ENCODE assay signal across 8 cellular contexts in the genomic region with DNA sequence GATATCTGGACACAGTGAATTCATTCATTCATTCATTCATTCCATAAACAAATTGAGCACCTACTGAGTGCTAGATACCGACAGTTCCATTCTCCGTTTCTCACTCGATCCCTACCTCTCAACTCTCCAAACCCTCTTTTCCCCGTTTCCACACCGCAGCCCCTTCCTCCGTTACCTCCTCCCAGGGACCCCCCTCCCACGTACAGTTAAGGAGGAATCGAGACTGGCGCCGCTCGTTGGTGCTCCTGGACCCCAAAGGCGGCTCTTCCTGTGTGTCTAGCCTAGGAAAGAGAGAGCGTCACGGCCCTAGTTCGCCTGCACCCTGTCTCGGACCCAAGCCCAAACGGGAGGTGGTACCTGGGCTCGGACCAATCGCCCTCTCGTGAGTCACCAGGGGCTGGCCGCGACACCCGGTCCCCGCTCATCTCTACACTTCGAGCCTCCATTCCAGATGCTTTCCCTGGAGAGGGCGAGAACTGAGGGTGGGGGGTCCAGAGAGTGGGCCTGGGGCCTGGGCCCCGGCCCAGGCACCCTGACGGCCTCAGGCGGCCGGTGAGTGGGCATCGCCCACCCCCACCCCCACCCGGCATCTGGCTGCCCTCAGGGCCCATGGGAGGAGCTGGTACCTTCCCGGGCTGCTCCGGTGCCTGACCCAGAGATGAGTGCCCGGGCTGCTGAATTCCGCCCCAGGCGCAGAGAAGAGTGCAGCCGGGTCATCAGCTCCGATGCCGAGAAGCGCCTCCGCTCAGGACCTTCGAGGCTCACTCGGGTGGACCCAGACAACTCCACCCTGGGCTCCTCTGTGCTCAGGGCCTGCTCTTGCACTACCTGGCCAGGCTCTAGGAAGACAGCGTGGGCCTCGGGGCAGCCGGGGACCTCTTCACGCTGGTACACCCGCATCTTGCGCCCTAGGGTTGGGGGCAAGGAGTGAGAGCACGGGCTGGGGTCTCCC. TPM values are rescaled to one million over a fixed set of nuclear protein-coding genes. Genes with fewer than 3 reads are reported as not detected.
DNase-seq lines count a peak whose midpoint lies in the region; ATAC-seq and TF ChIP-seq lines count a peak whose summit lies in the region.

No MANE protein-coding gene starts in this region.

- peaks cover 22% of the 10 kb centered on the region for H3K36me3 ChIP-seq in iPS-20b (ENCODE audit: insufficient read depth, low read depth, low read length)

- no peak for TF ChIP-seq CTCF in omental fat pad (IDR thresholded peaks at IDR 0.05)

- H3K27me3 Mint-ChIP-seq in T-helper 1 cell treated with Interleukin-12 subunit alpha and Interleukin-12 subunit beta and Interleukin-4 antibody, amounts not matched to agents 30 μg/mL and 1 μg/mL, for 36 hours (ENCODE audit: low read depth), result peaks cover 6% of the 10 kb centered on the region
- H3K27me3 Mint-ChIP-seq in activated CD8-positive, alpha-beta T cell treated with anti-CD3 and anti-CD28 coated beads, Interleukin-2, amount 10 ng/mL, durations not matched to agents 7 days and 5 days (ENCODE audit: low read depth), result peaks cover 1% of the 10 kb centered on the region

- peak overlapping the region; percentile 81 for H3K4me3 ChIP-seq in iPS-20b (ENCODE audit: low read length)

- peak overlapping the region; percentile 95 for H3K27ac Mint-ChIP-seq in T-helper 1 cell treated with Interleukin-12 subunit alpha and Interleukin-12 subunit beta and Interleukin-4 antibody, amounts not matched to agents 30 μg/mL and 1 μg/mL, for 36 hours
- peak overlapping the region; percentile 98 for H3K27ac Mint-ChIP-seq in activated CD8-positive, alpha-beta T cell treated with anti-CD3 and anti-CD28 coated beads, Interleukin-2, amount 10 ng/mL, durations not matched to agents 7 days and 5 days

- DNase-seq in T-helper 1 cell (no peak), substantia nigra (lab: John Stamatoyannopoulos, UW) (no peak), OCI-M1 (lab: John Stamatoyannopoulos, UW) (no peak), omental fat pad (ENCODE audit: low spot score) (no peak), medulla oblongata (ENCODE audit: extremely low spot score) (no peak)
- no peak for DNase-seq in activated CD8-positive, alpha-beta T cell treated with anti-CD3 and anti-CD28 coated beads, Interleukin-2, amount 10 ng/mL, durations not matched to agents 7 days and 5 days

- H3K27ac ChIP-seq in iPS-20b (ENCODE audit: low read length) (peak overlapping the region; percentile 42), substantia nigra (ENCODE audit: low read depth, low read length, poor library complexity, severe bottlenecking) (peak overlapping the region; percentile 67)

- peak overlapping the region; percentile 72; the same call in 1 of the 2 replicates for H3K9ac ChIP-seq in iPS-20b (ENCODE audit: low read depth, low read length)

- no peaks in the 10 kb centered on the region for H3K9me3 Mint-ChIP-seq in T-helper 1 cell treated with Interleukin-12 subunit alpha and Interleukin-12 subunit beta and Interleukin-4 antibody, amounts not matched to agents 30 μg/mL and 1 μg/mL, for 36 hours
- no peaks in the 10 kb centered on the region for H3K9me3 Mint-ChIP-seq in activated CD8-positive, alpha-beta T cell treated with anti-CD3 and anti-CD28 coated beads, Interleukin-2, amount 10 ng/mL, durations not matched to agents 7 days and 5 days (ENCODE audit: insufficient read depth)

- POLR2A ChIA-PET in activated CD8-positive, alpha-beta T cell treated with anti-CD3 and anti-CD28 coated beads, Interleukin-2, amount 10 ng/mL, durations not matched to agents 7 days and 5 days (lab: Charles Lee), result interaction anchor here (1.0 to 3.5 kb wide), 3 partner anchors 10 to 233 kb away, joined by 3 to 30 read pairs (median 6); no protein-coding TSS in a partner anchor

- peaks cover 7% of the 10 kb centered on the region for H3K36me3 Mint-ChIP-seq in T-helper 1 cell treated with Interleukin-12 subunit alpha and Interleukin-12 subunit beta and Interleukin-4 antibody, amounts not matched to agents 30 μg/mL and 1 μg/mL, for 36 hours (ENCODE audit: low read depth)
- H3K36me3 Mint-ChIP-seq in activated CD8-positive, alpha-beta T cell treated with anti-CD3 and anti-CD28 coated beads, Interleukin-2, amount 10 ng/mL, durations not matched to agents 7 days and 5 days (ENCODE audit: low read depth), result no peaks in the 10 kb centered on the region

- peaks cover 12% of the 10 kb centered on the region for H3K4me1 ChIP-seq in iPS-20b (ENCODE audit: insufficient read depth, low read length)

- no peaks in the 10 kb centered on the region; the same call in none of the 2 replicates for H3K27me3 ChIP-seq in iPS-20b (ENCODE audit: insufficient read depth, low read length)

- H3K4me3 Mint-ChIP-seq in T-helper 1 cell treated with Interleukin-12 subunit alpha and Interleukin-12 subunit beta and Interleukin-4 antibody, amounts not matched to agents 30 μg/mL and 1 μg/mL, for 36 hours, result peak overlapping the region; percentile 90
- H3K4me3 Mint-ChIP-seq in activated CD8-positive, alpha-beta T cell treated with anti-CD3 and anti-CD28 coated beads, Interleukin-2, amount 10 ng/mL, durations not matched to agents 7 days and 5 days, result peak overlapping the region; percentile 77

- peaks cover 2% of the 10 kb centered on the region for H3K4me1 Mint-ChIP-seq in T-helper 1 cell treated with Interleukin-12 subunit alpha and Interleukin-12 subunit beta and Interleukin-4 antibody, amounts not matched to agents 30 μg/mL and 1 μg/mL, for 36 hours (ENCODE audit: low read depth)
- H3K4me1 Mint-ChIP-seq in activated CD8-positive, alpha-beta T cell treated with anti-CD3 and anti-CD28 coated beads, Interleukin-2, amount 10 ng/mL, durations not matched to agents 7 days and 5 days (ENCODE audit: low read depth), result peaks cover 11% of the 10 kb centered on the region

- ATAC-seq in activated CD8-positive, alpha-beta T cell treated with anti-CD3 and anti-CD28 coated beads, Interleukin-2, amount 10 ng/mL, durations not matched to agents 7 days and 5 days, result no peak
- ATAC-seq in omental fat pad (ENCODE audit: low FRiP score), result no peak

- CTCF ChIA-PET in activated CD8-positive, alpha-beta T cell treated with anti-CD3 and anti-CD28 coated beads, Interleukin-2, amount 10 ng/mL, durations not matched to agents 7 days and 5 days (lab: Charles Lee), result interaction anchor here (1.3 to 1.7 kb wide), 3 partner anchors 10 to 128 kb away, joined by 5 to 9 read pairs (median 9); no protein-coding TSS in a partner anchor

- no peaks in the 10 kb centered on the region for H3K9me3 ChIP-seq in iPS-20b (ENCODE audit: insufficient read depth, low read depth, low read length)

RNA-seq across cellular contexts. Expression of a gene that starts 4.9 kb away (rescaled TPM):
- total RNA-seq in activated CD8-positive, alpha-beta T cell treated with anti-CD3 and anti-CD28 coated beads, Interleukin-2, amount 10 ng/mL, durations not matched to agents 7 days and 5 days, result 10 to 100 TPM; 11.4 to 11.9 TPM
- 10 to 100 TPM in 1 of 4 donors, 1 to 10 TPM in 3; 2.6 to 10.6 (median 3.9) TPM for total RNA-seq in omental fat pad

RNA-seq across cellular contexts. Expression of a gene that starts 29.4 kb away (rescaled TPM):
- 1 to 10 TPM; 5.1 to 6.1 TPM for total RNA-seq in activated CD8-positive, alpha-beta T cell treated with anti-CD3 and anti-CD28 coated beads, Interleukin-2, amount 10 ng/mL, durations not matched to agents 7 days and 5 days
- 10 to 100 TPM in 1 of 4 donors, 1 to 10 TPM in 3; 2.0 to 13.3 (median 4.7) TPM for total RNA-seq in omental fat pad

RNA-seq across cellular contexts. Expression of a gene that starts 51.7 kb away (rescaled TPM):
- total RNA-seq in activated CD8-positive, alpha-beta T cell treated with anti-CD3 and anti-CD28 coated beads, Interleukin-2, amount 10 ng/mL, durations not matched to agents 7 days and 5 days, result not detected
- total RNA-seq in omental fat pad, result 10 to 100 TPM; 15.3 to 41.8 (median 28.6) TPM

Comparison
In these comparisons a context has a peak if more than half of its experiments do, and no peak if none do; other contexts are left out.
1. RNA of a gene that starts 51.7 kb away (total RNA-seq): 15.3 to 41.8 TPM in omental fat pad; not detected in activated CD8-positive, alpha-beta T cell treated with anti-CD3 and anti-CD28 coated beads, Interleukin-2, amount 10 ng/mL, durations not matched to agents 7 days and 5 days; every median in the first group is over 10 times any median in the second.